1 cellular context compared by ENCODE assay signal in the genomic region with DNA sequence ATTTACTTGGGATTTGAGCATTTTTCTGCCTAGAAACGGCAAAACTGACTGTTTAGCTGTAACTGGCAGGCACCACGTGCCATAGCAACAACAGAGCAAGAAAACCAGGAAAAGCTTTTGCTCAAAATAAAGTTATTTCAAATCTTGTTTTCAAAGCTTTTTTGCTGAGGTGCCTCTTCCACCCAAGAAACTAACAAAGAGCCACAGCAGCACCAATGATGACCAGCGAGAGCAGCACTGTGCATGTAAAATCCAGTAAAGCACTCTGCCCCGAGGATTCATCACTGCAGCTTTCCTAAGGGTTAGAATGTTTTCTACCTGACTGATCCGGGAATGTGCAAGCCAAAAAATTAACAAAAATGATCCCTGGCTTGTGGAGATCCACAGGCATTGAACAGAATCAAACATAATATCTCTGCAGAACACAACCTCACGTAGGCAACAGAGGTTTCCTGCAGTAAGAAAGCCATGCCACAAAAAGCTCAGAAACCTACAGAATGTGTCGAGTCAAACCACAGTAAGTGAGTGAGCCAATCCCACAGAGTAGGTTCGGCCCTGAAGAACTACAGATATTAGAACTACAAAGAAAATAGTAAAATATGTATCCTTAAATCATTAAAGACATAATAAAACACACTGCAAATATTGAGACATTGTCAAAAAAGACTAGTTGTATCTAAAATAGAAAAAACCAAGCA.
TF ChIP-seq lines count a peak whose summit lies in the region.

No MANE protein-coding gene starts in this region.

TF ChIP-seq in HCT116, 20 proteins besides CTCF, POLR2A, EP300 and RAD21:
- no peak for TF ChIP-seq SIN3A (IDR thresholded peaks at IDR 0.05; ENCODE audit: low read depth)
- no peak for TF ChIP-seq MAX (IDR thresholded peaks at IDR 0.05)
- TF ChIP-seq JUND (IDR thresholded peaks at IDR 0.05), result no peak
- TF ChIP-seq YY1 (IDR thresholded peaks at IDR 0.05; ENCODE audit: extremely low read depth, insufficient replicate concordance, low read depth, low read length), result no peak
- TF ChIP-seq FOSL1 (IDR thresholded peaks at IDR 0.05; ENCODE audit: low read depth), result no peak
- TF ChIP-seq, protein P1, sequence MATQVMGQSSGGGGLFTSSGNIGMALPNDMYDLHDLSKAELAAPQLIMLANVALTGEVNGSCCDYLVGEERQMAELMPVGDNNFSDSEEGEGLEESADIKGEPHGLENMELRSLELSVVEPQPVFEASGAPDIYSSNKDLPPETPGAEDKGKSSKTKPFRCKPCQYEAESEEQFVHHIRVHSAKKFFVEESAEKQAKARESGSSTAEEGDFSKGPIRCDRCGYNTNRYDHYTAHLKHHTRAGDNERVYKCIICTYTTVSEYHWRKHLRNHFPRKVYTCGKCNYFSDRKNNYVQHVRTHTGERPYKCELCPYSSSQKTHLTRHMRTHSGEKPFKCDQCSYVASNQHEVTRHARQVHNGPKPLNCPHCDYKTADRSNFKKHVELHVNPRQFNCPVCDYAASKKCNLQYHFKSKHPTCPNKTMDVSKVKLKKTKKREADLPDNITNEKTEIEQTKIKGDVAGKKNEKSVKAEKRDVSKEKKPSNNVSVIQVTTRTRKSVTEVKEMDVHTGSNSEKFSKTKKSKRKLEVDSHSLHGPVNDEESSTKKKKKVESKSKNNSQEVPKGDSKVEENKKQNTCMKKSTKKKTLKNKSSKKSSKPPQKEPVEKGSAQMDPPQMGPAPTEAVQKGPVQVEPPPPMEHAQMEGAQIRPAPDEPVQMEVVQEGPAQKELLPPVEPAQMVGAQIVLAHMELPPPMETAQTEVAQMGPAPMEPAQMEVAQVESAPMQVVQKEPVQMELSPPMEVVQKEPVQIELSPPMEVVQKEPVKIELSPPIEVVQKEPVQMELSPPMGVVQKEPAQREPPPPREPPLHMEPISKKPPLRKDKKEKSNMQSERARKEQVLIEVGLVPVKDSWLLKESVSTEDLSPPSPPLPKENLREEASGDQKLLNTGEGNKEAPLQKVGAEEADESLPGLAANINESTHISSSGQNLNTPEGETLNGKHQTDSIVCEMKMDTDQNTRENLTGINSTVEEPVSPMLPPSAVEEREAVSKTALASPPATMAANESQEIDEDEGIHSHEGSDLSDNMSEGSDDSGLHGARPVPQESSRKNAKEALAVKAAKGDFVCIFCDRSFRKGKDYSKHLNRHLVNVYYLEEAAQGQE (IDR thresholded peaks at IDR 0.05; ENCODE audit: low read depth), result no peak
